ENCODE assay signal across 10 cellular contexts in the genomic region with DNA sequence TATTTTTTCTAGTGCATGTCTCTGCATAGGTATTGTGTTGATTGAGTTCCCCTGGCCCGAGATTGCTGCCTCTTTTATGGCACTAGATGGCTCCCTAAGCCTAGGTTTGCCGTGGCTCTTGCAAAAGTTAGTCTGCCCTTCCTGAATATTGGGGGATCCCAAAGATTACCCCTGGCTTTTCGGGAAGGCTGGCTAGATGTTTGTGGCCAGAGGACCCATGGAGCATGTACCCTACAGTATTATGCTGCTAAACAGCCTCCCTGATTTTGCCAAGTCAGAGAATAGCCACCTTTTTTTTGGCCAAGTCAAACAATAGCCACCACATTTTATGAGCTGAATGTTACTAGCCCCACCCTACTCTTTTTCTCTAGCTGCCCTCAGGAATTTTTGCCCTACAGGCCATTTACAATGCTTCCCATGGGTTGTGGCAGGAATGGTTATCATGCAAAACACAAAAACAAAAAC.
A peak's percentile ranks its signal among the peaks of the same experiment; 100 is the strongest.
DNase-seq lines count a peak whose midpoint lies in the region; ATAC-seq and TF ChIP-seq lines count a peak whose summit lies in the region.
"Had no signal": no experiment of that assay in that cellular context is flagged by ENCODE, and none has a peak within 500 bp of the region (broad histone marks: within the 10 kb centered on the region; RNA-seq: fewer than 3 reads in every experiment).

No MANE protein-coding gene starts in this region.

- intact Hi-C loops in MCF 10A (cut with micrococcal nuclease) (loop anchor here (1.0 to 2.0 kb wide), 6 partner anchors 133 to 1317 kb away; no protein-coding TSS in a partner anchor), breast epithelium (cut with DNase I; ENCODE audit: low total_unique reads) (no loop called here), dorsolateral prefrontal cortex (cut with DNase I) (no loop called here)

- H3K4me3 Mint-ChIP-seq in MCF 10A (ENCODE audit: unreplicated experiment): no peak overlapping the region
- no peak overlapping the region for H3K4me3 Mint-ChIP-seq in type B pancreatic cell

- no TSS peak for BruUV-seq in MCF 10A (replicated peaks; lab: Mats Ljungman, UMichigan)

- peaks cover 74% of the 10 kb centered on the region for H3K27me3 Mint-ChIP-seq in MCF 10A (ENCODE audit: insufficient read depth, unreplicated experiment)
- H3K27me3 Mint-ChIP-seq in type B pancreatic cell: no peaks in the 10 kb centered on the region

- no peak for TF ChIP-seq POLR2A in breast epithelium (IDR thresholded peaks at IDR 0.05)

- H3K4me1 ChIP-seq in breast epithelium: no peaks in the 10 kb centered on the region
- no peaks in the 10 kb centered on the region for H3K4me1 ChIP-seq in right atrium auricular region

- peaks cover 3 to 20% of the 10 kb centered on the region in 2 donors for H3K9me3 ChIP-seq in breast epithelium
- peaks cover 0 to 14% of the 10 kb centered on the region in 2 donors for H3K9me3 ChIP-seq in right atrium auricular region

- H3K27ac Mint-ChIP-seq in MCF 10A (ENCODE audit: low read depth, unreplicated experiment) (no peak overlapping the region), type B pancreatic cell (no peak overlapping the region)

- H3K27ac ChIP-seq in breast epithelium: no peak overlapping the region
- no peak overlapping the region for H3K27ac ChIP-seq in dorsolateral prefrontal cortex
- H3K27ac ChIP-seq in right atrium auricular region: no peak overlapping the region

- no peaks in the 10 kb centered on the region for H3K36me3 Mint-ChIP-seq in MCF 10A (ENCODE audit: insufficient read depth, unreplicated experiment)
- H3K36me3 Mint-ChIP-seq in type B pancreatic cell: no peaks in the 10 kb centered on the region

- DNase-seq in MCF 10A (ENCODE audit: unreplicated experiment) (peak; percentile 56), breast epithelium (ENCODE audit: low spot score in 2 of 2) (no peak), OCI-M1 (lab: John Stamatoyannopoulos, UW) (peak; percentile 50), fibroblast of pulmonary artery (ENCODE audit: low read depth) (peak; percentile 47), type B pancreatic cell (ENCODE audit: extremely low spot score, unreplicated experiment) (no peak), dorsolateral prefrontal cortex (no peak), right atrium auricular region (ENCODE audit: low spot score) (no peak)
- DNase-seq: C1 segment of cervical spinal cord, NCI-H1048 had no signal

- CTCF ChIA-PET in MCF 10A (lab: Yijun Ruan, JAX): interaction anchor here (0.5 to 1.7 kb wide), 31 partner anchors 9 to 1810 kb away, joined by 3 to 8 read pairs (median 3); no protein-coding TSS in a partner anchor

- TF ChIP-seq CTCF in MCF 10A (IDR thresholded peaks at IDR 0.05; ENCODE audit: unreplicated experiment): peak; percentile 67
- no peak for TF ChIP-seq CTCF in breast epithelium (IDR thresholded peaks at IDR 0.05)
- TF ChIP-seq CTCF in fibroblast of pulmonary artery (IDR thresholded peaks at IDR 0.05; ENCODE audit: low read length, missing control alignments): peak; percentile 60
- peak; percentile 57 for TF ChIP-seq CTCF in type B pancreatic cell (conservative IDR thresholded peaks at IDR 0.05)
- no peak for TF ChIP-seq CTCF in dorsolateral prefrontal cortex (IDR thresholded peaks at IDR 0.05 in 54 of 56, conservative IDR thresholded peaks at IDR 0.05 in 2 of 56; ENCODE audit: low read depth in 1 of 56, partially characterized antibody in 56 of 56)
- peak in 1 of 2 donors; percentile 46 for TF ChIP-seq CTCF in right atrium auricular region (IDR thresholded peaks at IDR 0.05)

- H3K27me3 ChIP-seq in breast epithelium (no peaks in the 10 kb centered on the region), dorsolateral prefrontal cortex (no peaks in the 10 kb centered on the region), right atrium auricular region (no peaks in the 10 kb centered on the region)

- H3K36me3 ChIP-seq in breast epithelium: no peaks in the 10 kb centered on the region
- H3K36me3 ChIP-seq in right atrium auricular region: no peaks in the 10 kb centered on the region

- no peak for ATAC-seq in HG03025 (IDR thresholded peaks at IDR 0.05; ENCODE audit: low FRiP score, unreplicated experiment)

- no peak overlapping the region for H3K4me3 ChIP-seq in breast epithelium
- H3K4me3 ChIP-seq in fibroblast of pulmonary artery (replicated peaks; ENCODE audit: low read depth, low read length): no peak overlapping the region
- no peak overlapping the region for H3K4me3 ChIP-seq in dorsolateral prefrontal cortex
- H3K4me3 ChIP-seq in right atrium auricular region: no peak overlapping the region

- H3K9me3 Mint-ChIP-seq in MCF 10A (ENCODE audit: unreplicated experiment) (no peaks in the 10 kb centered on the region), type B pancreatic cell (peaks cover 11% of the 10 kb centered on the region)

- H3K4me1 Mint-ChIP-seq in MCF 10A (ENCODE audit: insufficient read depth, unreplicated experiment) (no peaks in the 10 kb centered on the region), type B pancreatic cell (ENCODE audit: unreplicated experiment) (no peaks in the 10 kb centered on the region)

- POLR2A ChIA-PET in MCF 10A (lab: Yijun Ruan, JAX): interaction anchor here (0.7 kb wide), 1 partner anchor 779 kb away, joined by 4 read pairs; no protein-coding TSS in a partner anchor

Comparison
In these comparisons a context has a peak if more than half of its experiments do, and no peak if none do; other contexts are left out.
1. DNase-seq: peak in MCF 10A (single experiment), OCI-M1 (single experiment) and fibroblast of pulmonary artery (single experiment); none in breast epithelium (0 of 2), type B pancreatic cell (single experiment), dorsolateral prefrontal cortex (0 of 10) and right atrium auricular region (single experiment).
2. CTCF ChIP-seq: peak in MCF 10A (single experiment), fibroblast of pulmonary artery (single experiment) and type B pancreatic cell (single experiment); none in breast epithelium (0 of 3) and dorsolateral prefrontal cortex (0 of 56).